Comparison of ENCODE assay signal across 19 cellular contexts in the genomic region with DNA sequence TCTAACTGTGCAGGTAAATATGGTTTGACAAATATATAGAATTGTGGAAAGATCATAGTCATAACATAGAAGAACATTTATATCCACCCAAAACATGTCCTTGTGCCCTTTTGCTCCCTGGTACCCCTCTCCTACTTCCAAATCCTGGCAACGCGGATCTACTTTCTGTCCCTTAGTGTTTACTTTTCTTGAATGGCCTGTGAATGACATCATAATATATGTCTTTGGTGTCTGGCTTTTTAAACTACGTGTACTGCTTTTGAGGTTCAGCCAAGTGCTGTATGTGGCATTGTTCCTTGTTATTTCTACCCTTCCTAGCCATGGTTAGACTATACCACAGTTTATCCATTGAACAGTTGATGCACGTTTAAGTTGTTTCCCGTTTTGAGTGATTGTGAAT.
DNase-seq lines count a peak whose midpoint lies in the region; ATAC-seq and TF ChIP-seq lines count a peak whose summit lies in the region.
"Had no signal": no experiment of that assay in that cellular context is flagged by ENCODE, and none has a peak within 500 bp of the region (broad histone marks: within the 10 kb centered on the region; RNA-seq: fewer than 3 reads in every experiment).

No MANE protein-coding gene starts in this region.

- no peaks in the 10 kb centered on the region for H3K4me1 ChIP-seq in right cardiac atrium (ENCODE audit: control insufficient read depth, insufficient read depth, low read length)

- H3K9me3 ChIP-seq in right cardiac atrium (ENCODE audit: control insufficient read depth, low read length) = no peaks in the 10 kb centered on the region

- no peaks in the 10 kb centered on the region for H3K27me3 ChIP-seq in dorsolateral prefrontal cortex
- no peaks in the 10 kb centered on the region for H3K27me3 ChIP-seq in right cardiac atrium (ENCODE audit: control insufficient read depth, insufficient read depth)

- intact Hi-C loops in dorsolateral prefrontal cortex (cut with DNase I) = loop anchor here in 1 of 2 donors (10.0 kb wide), 1 partner anchor 57 kb away; no protein-coding TSS in a partner anchor
- intact Hi-C loops in right cardiac atrium (cut with DNase I) = no loop called here

- WGBS in right cardiac atrium = 88% methylated on average over 5 of the region's 5 CpGs

- ATAC-seq in left lobe of liver = peak; percentile 49
- no peak for ATAC-seq in GM21447 (IDR thresholded peaks at IDR 0.05; ENCODE audit: unreplicated experiment)
- ATAC-seq in right cardiac atrium = no peak
- ATAC-seq in HG03460 (IDR thresholded peaks at IDR 0.05; ENCODE audit: unreplicated experiment) = no peak
- ATAC-seq: K562 had no signal

- H3K4me3 ChIP-seq in dorsolateral prefrontal cortex = no peak overlapping the region
- no peak overlapping the region for H3K4me3 ChIP-seq in right cardiac atrium (ENCODE audit: low read length)
- H3K4me3 ChIP-seq: GM23248, K562 had no signal

- H3K27ac ChIP-seq in dorsolateral prefrontal cortex (no peak overlapping the region), right cardiac atrium (ENCODE audit: low read length) (no peak overlapping the region)
- H3K27ac ChIP-seq: GM23248 had no signal

- no peak for TF ChIP-seq CTCF in dorsolateral prefrontal cortex (IDR thresholded peaks at IDR 0.05 in 54 of 56, conservative IDR thresholded peaks at IDR 0.05 in 2 of 56; ENCODE audit: low read depth in 1 of 56, partially characterized antibody in 56 of 56)

- DNase-seq in DMS153 treated with DMSO at 0.1 percent for 48 hours (lab: John Stamatoyannopoulos, UW; ENCODE audit: unreplicated experiment) = peak; percentile 87
- peak; percentile 55 for DNase-seq in DMS53 treated with DMSO at 0.1 percent for 48 hours (lab: John Stamatoyannopoulos, UW; ENCODE audit: unreplicated experiment)
- peak; percentile 67 for DNase-seq in NCI-H774 (lab: John Stamatoyannopoulos, UW)
- DNase-seq in left lobe of liver (ENCODE audit: low spot score) = no peak
- DNase-seq in dorsolateral prefrontal cortex = no peak
- no peak for DNase-seq in right cardiac atrium
- DNase-seq: CD4-positive, CD25-positive, alpha-beta regulatory T cell; DND-41; GDM1; GM23248; HCEC 1CT; MV-4-11; NCI-H1436 treated with DMSO at 0.1 percent for 48 hours; NCI-H2081 treated with DMSO at 0.1 percent for 48 hours; NK-92 treated with Interleukin-12 subunit alpha and Interleukin-12 subunit beta, amount 100 ng/mL, for 24 hours; SIG-M5 had no signal

Comparison
In these comparisons a context has a peak if more than half of its experiments do, and no peak if none do; other contexts are left out.
1. DNase-seq: peak in DMS153 treated with DMSO at 0.1 percent for 48 hours (single experiment), DMS53 treated with DMSO at 0.1 percent for 48 hours (single experiment) and NCI-H774 (single experiment); none in left lobe of liver (single experiment), dorsolateral prefrontal cortex (0 of 10) and right cardiac atrium (0 of 3).